In genomic region chr6:31901415-31901952, GRCh38 we compare ENCODE assay signal across 8 cellular contexts. TPM values are rescaled to one million over a fixed set of nuclear protein-coding genes. Genes with fewer than 3 reads are reported as not detected.
DNase-seq lines count a peak whose midpoint lies in the region; ATAC-seq and TF ChIP-seq lines count a peak whose summit lies in the region.

No MANE protein-coding gene starts in this region.

- no peaks in the 10 kb centered on the region for H3K36me3 ChIP-seq in right atrium auricular region

- H3K27me3 Mint-ChIP-seq in progenitor cell of endocrine pancreas: peaks cover 6% of the 10 kb centered on the region

- H3K4me1 Mint-ChIP-seq in progenitor cell of endocrine pancreas (ENCODE audit: low read depth): peaks cover 24% of the 10 kb centered on the region

- H3K4me3 Mint-ChIP-seq in progenitor cell of endocrine pancreas (ENCODE audit: low read depth): peak overlapping the region; percentile 81

- H3K9me3 ChIP-seq in right atrium auricular region: no peaks in the 10 kb centered on the region

- H3K27me3 ChIP-seq in right atrium auricular region: no peaks in the 10 kb centered on the region

- TF ChIP-seq CTCF in AG09309 (IDR thresholded peaks at IDR 0.05; ENCODE audit: control insufficient read depth, insufficient read depth, low read depth, low read length, missing control alignments) (no peak), right atrium auricular region (IDR thresholded peaks at IDR 0.05) (no peak), progenitor cell of endocrine pancreas (IDR thresholded peaks at IDR 0.05; ENCODE audit: unreplicated experiment) (no peak)

- WGBS in adipose tissue, 3 donors: 0 to 2% (median 1%) methylated on average over 30 to 44 of the region's 45 CpGs

- H3K9me3 Mint-ChIP-seq in progenitor cell of endocrine pancreas (ENCODE audit: low read depth): no peaks in the 10 kb centered on the region

- peaks cover 2% of the 10 kb centered on the region for H3K36me3 Mint-ChIP-seq in progenitor cell of endocrine pancreas (ENCODE audit: insufficient read depth)

- 0 out of 2 replicates have a peak, but pooled peaks have one; percentile 13 for TF ChIP-seq POLR2A in Raji (IDR thresholded peaks at IDR 0.05; ENCODE audit: insufficient read depth, low read depth, low read length)

- ATAC-seq in HG03159 (IDR thresholded peaks at IDR 0.05; ENCODE audit: unreplicated experiment): no peak

- DNase-seq in AG09309 (ENCODE audit: low read depth) (no peak), H4 (ENCODE audit: low spot score) (peak; percentile 33), right atrium auricular region (ENCODE audit: low spot score) (no peak), progenitor cell of endocrine pancreas (ENCODE audit: low spot score, unreplicated experiment) (peak; percentile 34), GOT3 (lab: John Stamatoyannopoulos, UW) (no peak)

- H3K27ac Mint-ChIP-seq in progenitor cell of endocrine pancreas: peak overlapping the region; percentile 86

- H3K4me3 ChIP-seq in AG09309 (ENCODE audit: control insufficient read depth, low read depth, low read length) (peak overlapping the region; percentile 58), right atrium auricular region (peak overlapping the region; percentile 61 to 73)

- H3K4me1 ChIP-seq in right atrium auricular region: peaks cover 0 to 45% of the 10 kb centered on the region in 2 donors

- H3K27ac ChIP-seq in adipose tissue (ENCODE audit: low read depth, low read length) (peak overlapping the region; percentile 54), right atrium auricular region (peak overlapping the region; percentile 89 to 91)

RNA-seq across cellular contexts. Expression of gene ZBTB12, which starts 0.4 kb away (rescaled TPM):
- total RNA-seq in H4 (2014; rRNA removed; shearing (Covaris generic)): 0.62 and 0.70 TPM in 2 replicates
- 1 to 10 TPM; 1.7 to 5.2 (median 2.2) TPM for polyA plus RNA-seq in adipose tissue
- total RNA-seq in right atrium auricular region (under 1 TPM; 0.47 to 0.52 TPM), progenitor cell of endocrine pancreas (47.1 and 55.5 TPM in 2 replicates)

RNA-seq across cellular contexts. Expression of gene EHMT2, which starts 4.0 kb away (rescaled TPM):
- 44.6 and 49.6 TPM in 2 replicates for total RNA-seq in H4 (2014; rRNA removed; shearing (Covaris generic))
- polyA plus RNA-seq in adipose tissue: 10 to 100 TPM; 20.1 to 35.8 (median 23.0) TPM
- 10 to 100 TPM; 10.5 to 19.1 TPM for total RNA-seq in right atrium auricular region
- total RNA-seq in progenitor cell of endocrine pancreas: 161 and 175 TPM in 2 replicates

RNA-seq across cellular contexts. Expression of gene SLC44A4, which starts 22.7 kb away (rescaled TPM):
- total RNA-seq in H4 (2014; rRNA removed; shearing (Covaris generic)): not detected in 2 replicates
- 1 to 10 TPM; 1.3 to 8.1 (median 6.2) TPM for polyA plus RNA-seq in adipose tissue
- total RNA-seq in right atrium auricular region (not detected), progenitor cell of endocrine pancreas (17.5 and 19.1 TPM in 2 replicates)

RNA-seq across cellular contexts. Expression of gene C2, which starts 26.0 kb away (rescaled TPM):
- 0.75 TPM in 1 of 2 replicates, not detected in the other for total RNA-seq in H4 (2014; rRNA removed; shearing (Covaris generic))
- polyA plus RNA-seq in adipose tissue: 10 to 100 TPM in 2 of 3 donors, 1 to 10 TPM in 1; 1.6 to 20.4 (median 18.2) TPM
- 10 to 100 TPM in 1 of 2 donors, 1 to 10 TPM in 1; 3.5 to 19.9 TPM for total RNA-seq in right atrium auricular region
- 0.47 and 0.65 TPM in 2 replicates for total RNA-seq in progenitor cell of endocrine pancreas

RNA-seq across cellular contexts. Expression of gene NEU1, which starts 38.9 kb away (rescaled TPM):
- total RNA-seq in H4 (2014; rRNA removed; shearing (Covaris generic)): 91.5 and 101 TPM in 2 replicates
- 10 to 100 TPM; 26.2 to 33.8 (median 31.5) TPM for polyA plus RNA-seq in adipose tissue
- total RNA-seq in right atrium auricular region: 10 to 100 TPM; 28.0 to 37.7 TPM
- 52.4 and 57.4 TPM in 2 replicates for total RNA-seq in progenitor cell of endocrine pancreas

Comparison
In these comparisons a context has a peak if more than half of its experiments do, and no peak if none do; other contexts are left out.
1. DNase-seq: peak in H4 (single experiment) and progenitor cell of endocrine pancreas (single experiment); none in AG09309 (single experiment), right atrium auricular region (single experiment) and GOT3 (single experiment).
2. RNA of gene ZBTB12, which starts 0.4 kb away (total RNA-seq): 47.1 to 55.5 TPM in progenitor cell of endocrine pancreas; 0.62 to 0.70 TPM in H4 and 0.47 to 0.52 TPM in right atrium auricular region; every median in the first group is over 10 times any median in the second.
3. RNA of gene SLC44A4, which starts 22.7 kb away (total RNA-seq): 17.5 to 19.1 TPM in progenitor cell of endocrine pancreas; not detected in right atrium auricular region and not detected in H4; every median in the first group is over 10 times any median in the second.